8 cellular contexts compared by ENCODE assay signal in the genomic region with DNA sequence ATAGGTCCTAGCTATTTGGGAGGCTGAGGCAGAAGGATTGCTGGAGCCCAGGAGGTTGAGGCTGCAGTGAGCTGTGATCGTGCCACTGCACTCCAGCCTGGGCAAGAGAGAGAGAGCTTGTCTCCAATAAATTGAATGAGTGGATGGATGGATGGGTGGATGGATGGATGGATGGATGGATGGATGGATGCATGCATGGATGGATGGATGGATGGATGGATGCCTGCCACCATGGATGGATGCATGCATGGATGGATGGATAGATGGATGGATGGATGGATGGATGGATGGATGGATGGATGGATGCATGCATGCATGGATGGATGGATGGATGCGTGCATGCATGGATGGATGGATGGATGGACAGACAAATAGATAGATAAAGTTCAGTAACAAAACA. TPM values are rescaled to one million over a fixed set of nuclear protein-coding genes. Genes with fewer than 3 reads are reported as not detected.
DNase-seq lines count a peak whose midpoint lies in the region; ATAC-seq, FAIRE-seq and TF ChIP-seq lines count a peak whose summit lies in the region.
"Not testable (repeated sequence)": the region's sequence is repeated elsewhere in the genome, so short reads cannot be mapped to it uniquely, and the experiment has no call there.

No MANE protein-coding gene starts in this region.

- not testable (repeated sequence) for H3K9me3 Mint-ChIP-seq in CD4-positive, CD25-positive, alpha-beta regulatory T cell; activated T-cell treated with anti-CD3 and anti-CD28 coated beads, Interleukin-2, amount 50 U/mL, for 72 hours; effector memory CD8-positive, alpha-beta T cell; neural crest cell; stimulated activated effector memory CD8-positive, alpha-beta T cell treated with anti-CD3 and anti-CD28 coated beads, Interleukin-12 subunit alpha, Interleukin-12 subunit beta, amount 100 ng/mL, for 72 hours

- intact Hi-C loops in K562 (cut with micrococcal nuclease), result not testable (repeated sequence)
- intact Hi-C loops in posterior vena cava (cut with DNase I), result loop anchor here in 1 of 2 donors (5.0 kb wide), 1 partner anchor 923 kb away; no protein-coding TSS in a partner anchor

- not testable (repeated sequence) for H3K27me3 ChIP-seq in CD4-positive, CD25-positive, alpha-beta regulatory T cell (ENCODE audit: control insufficient read depth, insufficient read depth, low read length); K562 (ENCODE audit: control insufficient read depth in 2 of 2, insufficient read depth in 2 of 2, low read length in 2 of 2)

- BruUV-seq in K562 (replicated peaks; lab: Mats Ljungman, UMichigan), result not testable (repeated sequence)

- H4K20me1 ChIP-seq in K562 (replicated peaks; ENCODE audit: control insufficient read depth, insufficient read depth, low read length), result peaks cover 15% of the 10 kb centered on the region

- peaks cover 31% of the 10 kb centered on the region for H3K36me3 Mint-ChIP-seq in CD4-positive, CD25-positive, alpha-beta regulatory T cell
- not testable (repeated sequence) for H3K36me3 Mint-ChIP-seq in activated T-cell treated with anti-CD3 and anti-CD28 coated beads, Interleukin-2, amount 50 U/mL, for 72 hours (ENCODE audit: insufficient read depth in 2 of 2); neural crest cell (ENCODE audit: low read depth)
- H3K36me3 Mint-ChIP-seq in effector memory CD8-positive, alpha-beta T cell (ENCODE audit: insufficient read depth), result peaks cover 11% of the 10 kb centered on the region
- H3K36me3 Mint-ChIP-seq in stimulated activated effector memory CD8-positive, alpha-beta T cell treated with anti-CD3 and anti-CD28 coated beads, Interleukin-12 subunit alpha, Interleukin-12 subunit beta, amount 100 ng/mL, for 72 hours, result peaks cover 17% of the 10 kb centered on the region

- not testable (repeated sequence) for DNase-seq in CD4-positive, CD25-positive, alpha-beta regulatory T cell; activated T-cell treated with anti-CD3 and anti-CD28 coated beads, Interleukin-2, amount 50 U/mL, for 72 hours; K562 (ENCODE audit: extremely low read depth in 1 of 4, low spot score in 3 of 4); caudate nucleus (lab: John Stamatoyannopoulos, UW); effector memory CD8-positive, alpha-beta T cell; neural crest cell (ENCODE audit: low read depth, low spot score); stimulated activated effector memory CD8-positive, alpha-beta T cell treated with anti-CD3 and anti-CD28 coated beads, Interleukin-12 subunit alpha, Interleukin-12 subunit beta, amount 100 ng/mL, for 72 hours (ENCODE audit: low spot score in 2 of 2)
- DNase-seq in posterior vena cava (ENCODE audit: low spot score), result peak; percentile 25

- not testable (repeated sequence) for H3K27me3 Mint-ChIP-seq in CD4-positive, CD25-positive, alpha-beta regulatory T cell; activated T-cell treated with anti-CD3 and anti-CD28 coated beads, Interleukin-2, amount 50 U/mL, for 72 hours (ENCODE audit: low read depth); effector memory CD8-positive, alpha-beta T cell; neural crest cell (ENCODE audit: low read depth)

- H3K4me3 Mint-ChIP-seq in CD4-positive, CD25-positive, alpha-beta regulatory T cell; activated T-cell treated with anti-CD3 and anti-CD28 coated beads, Interleukin-2, amount 50 U/mL, for 72 hours; effector memory CD8-positive, alpha-beta T cell; neural crest cell; stimulated activated effector memory CD8-positive, alpha-beta T cell treated with anti-CD3 and anti-CD28 coated beads, Interleukin-12 subunit alpha, Interleukin-12 subunit beta, amount 100 ng/mL, for 72 hours: not testable (repeated sequence)

- not testable (repeated sequence) for TF ChIP-seq RAD21 in K562 (CRISPR knock-in tag; conservative IDR thresholded peaks at IDR 0.05 in 1 of 2, IDR thresholded peaks at IDR 0.05 in 1 of 2)

- H2AFZ ChIP-seq in K562 (ENCODE audit: low read depth, low read length), result not testable (repeated sequence)

- in situ Hi-C loops in K562 (cut with MboI), result not testable (repeated sequence)

- peak overlapping the region in 2 of 3 donors; percentile 71 to 74 for H3K27ac Mint-ChIP-seq in CD4-positive, CD25-positive, alpha-beta regulatory T cell
- peak overlapping the region; percentile 33 for H3K27ac Mint-ChIP-seq in activated T-cell treated with anti-CD3 and anti-CD28 coated beads, Interleukin-2, amount 50 U/mL, for 72 hours
- peak overlapping the region; percentile 44 to 46 for H3K27ac Mint-ChIP-seq in effector memory CD8-positive, alpha-beta T cell
- peak overlapping the region; percentile 27 for H3K27ac Mint-ChIP-seq in neural crest cell (ENCODE audit: unreplicated experiment)
- H3K27ac Mint-ChIP-seq in stimulated activated effector memory CD8-positive, alpha-beta T cell treated with anti-CD3 and anti-CD28 coated beads, Interleukin-12 subunit alpha, Interleukin-12 subunit beta, amount 100 ng/mL, for 72 hours, result peak overlapping the region; percentile 5

- CTCF ChIA-PET in K562 (lab: Yijun Ruan, JAX; ENCODE audit: low intra/inter-chr PET ratio), result not testable (repeated sequence)

- peaks cover 14% of the 10 kb centered on the region for H3K36me3 ChIP-seq in CD4-positive, CD25-positive, alpha-beta regulatory T cell (ENCODE audit: control insufficient read depth, insufficient read depth, low read length)
- not testable (repeated sequence) for H3K36me3 ChIP-seq in K562 (ENCODE audit: control insufficient read depth, insufficient read depth, low read length)

- not testable (repeated sequence) for TF ChIP-seq CTCF in K562 (IDR thresholded peaks at IDR 0.05 in 2 of 3, conservative IDR thresholded peaks at IDR 0.05 in 1 of 3; ENCODE audit: insufficient read depth in 2 of 3, low read depth in 1 of 3, low read length in 3 of 3); neural crest cell (conservative IDR thresholded peaks at IDR 0.05)

- not testable (repeated sequence) for ATAC-seq in CD4-positive, CD25-positive, alpha-beta regulatory T cell (ENCODE audit: low read depth in 2 of 2); activated T-cell treated with anti-CD3 and anti-CD28 coated beads, Interleukin-2, amount 50 U/mL, for 72 hours (replicated peaks in 1 of 2); K562; effector memory CD8-positive, alpha-beta T cell (replicated peaks); stimulated activated effector memory CD8-positive, alpha-beta T cell treated with anti-CD3 and anti-CD28 coated beads, Interleukin-12 subunit alpha, Interleukin-12 subunit beta, amount 100 ng/mL, for 72 hours

- not testable (repeated sequence) for H3K9ac ChIP-seq in K562 (ENCODE audit: insufficient read depth in 1 of 2, low read depth in 2 of 2, low read length in 2 of 2)

- peaks cover 15 to 71% (median 44%) of the 10 kb centered on the region in 4 donors for H3K4me1 Mint-ChIP-seq in CD4-positive, CD25-positive, alpha-beta regulatory T cell
- H3K4me1 Mint-ChIP-seq in activated T-cell treated with anti-CD3 and anti-CD28 coated beads, Interleukin-2, amount 50 U/mL, for 72 hours (ENCODE audit: low read depth), result peaks cover 55% of the 10 kb centered on the region
- H3K4me1 Mint-ChIP-seq in effector memory CD8-positive, alpha-beta T cell (ENCODE audit: low read depth in 2 of 2), result peaks cover 9 to 11% of the 10 kb centered on the region in 2 donors
- H3K4me1 Mint-ChIP-seq in neural crest cell, result not testable (repeated sequence)
- peaks cover 15% of the 10 kb centered on the region for H3K4me1 Mint-ChIP-seq in stimulated activated effector memory CD8-positive, alpha-beta T cell treated with anti-CD3 and anti-CD28 coated beads, Interleukin-12 subunit alpha, Interleukin-12 subunit beta, amount 100 ng/mL, for 72 hours

- H3K4me3 ChIP-seq in CD4-positive, CD25-positive, alpha-beta regulatory T cell (ENCODE audit: low read depth, low read length); K562: not testable (repeated sequence)

- not testable (repeated sequence) for H3K27ac ChIP-seq in CD4-positive, CD25-positive, alpha-beta regulatory T cell (ENCODE audit: insufficient read depth, low read length, poor library complexity, severe bottlenecking); K562 (ENCODE audit: extremely low read depth, low read depth, low read length)
- H3K27ac ChIP-seq in caudate nucleus (ENCODE audit: low read depth, low read length), result peak overlapping the region; percentile 36

- TF ChIP-seq EP300 in K562 (IDR thresholded peaks at IDR 0.05; ENCODE audit: low read length), result not testable (repeated sequence)

- not testable (repeated sequence) for H3K79me2 ChIP-seq in K562 (ENCODE audit: control insufficient read depth, insufficient read depth, low read length)

- peak; percentile 43 for TF ChIP-seq POLR2A in K562 (conservative IDR thresholded peaks at IDR 0.05)

- not testable (repeated sequence) for H3K9me1 ChIP-seq in K562 (ENCODE audit: control insufficient read depth, insufficient read depth, low read length)

- H3K4me1 ChIP-seq in CD4-positive, CD25-positive, alpha-beta regulatory T cell (ENCODE audit: control insufficient read depth, insufficient read depth, low read length, poor library complexity, severe bottlenecking), result peaks cover 30% of the 10 kb centered on the region
- peaks cover 7 to 11% of the 10 kb centered on the region in 2 experiments; a peak in 4 of 5 replicates for H3K4me1 ChIP-seq in K562 (replicated peaks in 1 of 2; ENCODE audit: control insufficient read depth in 2 of 2, insufficient read depth in 2 of 2, low read length in 2 of 2)

- POLR2A ChIA-PET in K562 (lab: Yijun Ruan, JAX), result interaction anchor here (0.6 to 5.6 kb wide), 8 partner anchors 10 to 252 kb away, joined by 3 to 46 read pairs (median 4); no protein-coding TSS in a partner anchor

- whole genome bisulfite sequencing in K562 (ENCODE audit: insufficient coverage, low coverage, missing lambda C conversion rate), result 61% methylated on average over 2 of the region's 2 CpGs

- not testable (repeated sequence) for FAIRE-seq in K562 (lab: Jason Lieb, UNC)

- not testable (repeated sequence) for H3K4me2 ChIP-seq in K562 (ENCODE audit: insufficient read depth, low read length)

- not testable (repeated sequence) for H3K9me3 ChIP-seq in CD4-positive, CD25-positive, alpha-beta regulatory T cell (ENCODE audit: control insufficient read depth in 2 of 2, low read length in 2 of 2); K562 (replicated peaks; ENCODE audit: control insufficient read depth, insufficient read depth, low read depth, low read length)

RNA-seq across cellular contexts. Expression of gene KLHL22, which starts 25.1 kb away (rescaled TPM):
- 55.6 TPM for total RNA-seq in CD4-positive, CD25-positive, alpha-beta regulatory T cell
- polyA plus RNA-seq in CD4-positive, CD25-positive, alpha-beta regulatory T cell, result 10 to 100 TPM; 40.1 to 48.1 (median 42.4) TPM
- 10 to 100 TPM; 21.4 to 26.5 TPM for total RNA-seq in activated T-cell treated with anti-CD3 and anti-CD28 coated beads, Interleukin-2, amount 50 U/mL, for 72 hours
- total RNA-seq in K562 (2011; cell fraction: chromatin; rRNA removed; ENCODE audit: low replicate concordance), result 116 and 152 TPM in 2 replicates
- total RNA-seq in K562 (2011; cell fraction: nucleolus; rRNA removed), result 68.5 and 75.0 TPM in 2 replicates
- total RNA-seq in K562 (2011; cell fraction: nucleoplasm; rRNA removed), result 88.1 and 101 TPM in 2 replicates
- total RNA-seq in K562 (2014; rRNA removed) (15.1 and 15.6 TPM in 2 replicates), K562 (2014; rRNA removed; fragmentation: Illumina TruSeq; extraction: Trizol) (13.5 and 15.3 TPM in 2 replicates), K562 (2015; rRNA removed; fragmentation: Illumina TruSeq; extraction: Trizol) (15.2 and 15.7 TPM in 2 replicates), K562 (2021) (20.1 and 21.1 TPM in 2 replicates), neural crest cell (42.5 and 48.9 TPM in 2 replicates), posterior vena cava (10 to 100 TPM; 16.3 to 20.0 TPM)
- polyA plus RNA-seq in K562 (2011; rRNA removed) (25.6 and 43.0 TPM in 2 replicates), K562 (2014; fragmentation: Illumina TruSeq; extraction: Trizol) (15.4 and 16.5 TPM in 2 replicates), K562 (2014; fragmentation: Nextera tagmentation; extraction: Ambion mirVana) (1 to 10 TPM; 1.3 to 1.8 TPM), K562 (2014; rRNA removed) (15.8 and 18.6 TPM in 2 replicates)
- 24.5 and 36.2 TPM in 2 replicates for polyA plus RNA-seq in K562 (2011; cell fraction: cytosol; rRNA removed)
- polyA plus RNA-seq in K562 (2011; cell fraction: nucleus; rRNA removed), result 73.7 and 92.5 TPM in 2 replicates
- polyA plus RNA-seq in K562 (2012), result 15.0 and 42.6 TPM in 2 replicates
- 24.1 and 42.3 TPM in 2 replicates for polyA minus RNA-seq in K562 (2011; rRNA and poly(A)+ RNA removed)
- 13.4 and 21.4 TPM in 2 replicates for polyA minus RNA-seq in K562 (2011; cell fraction: cytosol; rRNA and poly(A)+ RNA removed)
- polyA minus RNA-seq in K562 (2011; cell fraction: nucleus; rRNA and poly(A)+ RNA removed), result 36.2 and 65.9 TPM in 2 replicates

RNA-seq across cellular contexts. Expression of gene SCARF2, which starts 32.9 kb away (rescaled TPM):
- 6.9 TPM for total RNA-seq in CD4-positive, CD25-positive, alpha-beta regulatory T cell
- polyA plus RNA-seq in CD4-positive, CD25-positive, alpha-beta regulatory T cell, result 1 to 10 TPM in 2 of 4 donors, under 1 TPM in 2; 0.70 to 1.8 (median 1.1) TPM
- 1 to 10 TPM; 1.0 to 1.4 TPM for total RNA-seq in activated T-cell treated with anti-CD3 and anti-CD28 coated beads, Interleukin-2, amount 50 U/mL, for 72 hours
- total RNA-seq in K562 (2011; cell fraction: chromatin; rRNA removed; ENCODE audit: low replicate concordance), result 0.65 TPM in 1 of 2 replicates, not detected in the other
- total RNA-seq in K562 (2011; cell fraction: nucleolus; rRNA removed), result 0.50 and 0.92 TPM in 2 replicates
- 0.15 TPM in 2 replicates for total RNA-seq in K562 (2011; cell fraction: nucleoplasm; rRNA removed)
- total RNA-seq in K562 (2014; rRNA removed) (0.20 and 0.32 TPM in 2 replicates), K562 (2014; rRNA removed; fragmentation: Illumina TruSeq; extraction: Trizol) (not detected in 2 replicates), K562 (2015; rRNA removed; fragmentation: Illumina TruSeq; extraction: Trizol) (not detected in 2 replicates), K562 (2021) (0.13 and 0.29 TPM in 2 replicates), neural crest cell (23.1 and 23.4 TPM in 2 replicates), posterior vena cava (10 to 100 TPM; 18.6 to 26.7 TPM)
- polyA plus RNA-seq in K562 (2011; rRNA removed) (0.06 and 0.26 TPM in 2 replicates), K562 (2014; fragmentation: Illumina TruSeq; extraction: Trizol) (not detected in 2 replicates), K562 (2014; fragmentation: Nextera tagmentation; extraction: Ambion mirVana) (not detected), K562 (2014; rRNA removed) (0.13 and 0.23 TPM in 2 replicates)
- 0.15 and 0.25 TPM in 2 replicates for polyA plus RNA-seq in K562 (2011; cell fraction: cytosol; rRNA removed)
- polyA plus RNA-seq in K562 (2011; cell fraction: nucleus; rRNA removed), result 0.61 and 0.65 TPM in 2 replicates
- polyA plus RNA-seq in K562 (2012), result 0.21 and 1.3 TPM in 2 replicates
- not detected in 2 replicates for polyA minus RNA-seq in K562 (2011; rRNA and poly(A)+ RNA removed)
- polyA minus RNA-seq in K562 (2011; cell fraction: cytosol; rRNA and poly(A)+ RNA removed), result not detected in 2 replicates
- polyA minus RNA-seq in K562 (2011; cell fraction: nucleus; rRNA and poly(A)+ RNA removed), result 0.22 and 0.27 TPM in 2 replicates

RNA-seq across cellular contexts. Expression of gene MED15, which starts 36.9 kb away (rescaled TPM):
- 397 TPM for total RNA-seq in CD4-positive, CD25-positive, alpha-beta regulatory T cell
- 10 to 100 TPM; 35.1 to 43.0 (median 38.5) TPM for polyA plus RNA-seq in CD4-positive, CD25-positive, alpha-beta regulatory T cell
- total RNA-seq in activated T-cell treated with anti-CD3 and anti-CD28 coated beads, Interleukin-2, amount 50 U/mL, for 72 hours, result 100 to 1,000 TPM; 106 to 113 TPM
- total RNA-seq in K562 (2011; cell fraction: chromatin; rRNA removed; ENCODE audit: low replicate concordance), result 482 and 971 TPM in 2 replicates
- total RNA-seq in K562 (2011; cell fraction: nucleolus; rRNA removed), result 663 TPM in 2 replicates
- 469 and 476 TPM in 2 replicates for total RNA-seq in K562 (2011; cell fraction: nucleoplasm; rRNA removed)
- total RNA-seq in K562 (2014; rRNA removed) (72.6 and 103 TPM in 2 replicates), K562 (2014; rRNA removed; fragmentation: Illumina TruSeq; extraction: Trizol) (26.1 and 26.4 TPM in 2 replicates), K562 (2015; rRNA removed; fragmentation: Illumina TruSeq; extraction: Trizol) (59.2 and 60.1 TPM in 2 replicates), K562 (2021) (264 and 271 TPM in 2 replicates), neural crest cell (78.6 and 84.5 TPM in 2 replicates), posterior vena cava (10 to 100 TPM; 75.9 to 80.5 TPM)
- polyA plus RNA-seq in K562 (2011; rRNA removed) (40.4 and 111 TPM in 2 replicates), K562 (2014; fragmentation: Illumina TruSeq; extraction: Trizol) (76.0 and 122 TPM in 2 replicates), K562 (2014; fragmentation: Nextera tagmentation; extraction: Ambion mirVana) (1 to 10 TPM; 4.0 to 5.2 TPM), K562 (2014; rRNA removed) (102 and 130 TPM in 2 replicates)
- 75.5 and 117 TPM in 2 replicates for polyA plus RNA-seq in K562 (2011; cell fraction: cytosol; rRNA removed)
- 369 and 471 TPM in 2 replicates for polyA plus RNA-seq in K562 (2011; cell fraction: nucleus; rRNA removed)
- polyA plus RNA-seq in K562 (2012), result 148 and 229 TPM in 2 replicates
- polyA minus RNA-seq in K562 (2011; rRNA and poly(A)+ RNA removed), result 98.8 and 108 TPM in 2 replicates
- 188 and 326 TPM in 2 replicates for polyA minus RNA-seq in K562 (2011; cell fraction: cytosol; rRNA and poly(A)+ RNA removed)
- 310 and 409 TPM in 2 replicates for polyA minus RNA-seq in K562 (2011; cell fraction: nucleus; rRNA and poly(A)+ RNA removed)

Comparison
In these comparisons a context has a peak if more than half of its experiments do, and no peak if none do; other contexts are left out.
1. H3K27ac Mint-ChIP-seq: peak in every context shown above with its lines; median percentile 72 in CD4-positive, CD25-positive, alpha-beta regulatory T cell; 45 in effector memory CD8-positive, alpha-beta T cell; 33 in activated T-cell treated with anti-CD3 and anti-CD28 coated beads, Interleukin-2, amount 50 U/mL, for 72 hours; 27 in neural crest cell; 5 in stimulated activated effector memory CD8-positive, alpha-beta T cell treated with anti-CD3 and anti-CD28 coated beads, Interleukin-12 subunit alpha, Interleukin-12 subunit beta, amount 100 ng/mL, for 72 hours.